In the genomic region with DNA sequence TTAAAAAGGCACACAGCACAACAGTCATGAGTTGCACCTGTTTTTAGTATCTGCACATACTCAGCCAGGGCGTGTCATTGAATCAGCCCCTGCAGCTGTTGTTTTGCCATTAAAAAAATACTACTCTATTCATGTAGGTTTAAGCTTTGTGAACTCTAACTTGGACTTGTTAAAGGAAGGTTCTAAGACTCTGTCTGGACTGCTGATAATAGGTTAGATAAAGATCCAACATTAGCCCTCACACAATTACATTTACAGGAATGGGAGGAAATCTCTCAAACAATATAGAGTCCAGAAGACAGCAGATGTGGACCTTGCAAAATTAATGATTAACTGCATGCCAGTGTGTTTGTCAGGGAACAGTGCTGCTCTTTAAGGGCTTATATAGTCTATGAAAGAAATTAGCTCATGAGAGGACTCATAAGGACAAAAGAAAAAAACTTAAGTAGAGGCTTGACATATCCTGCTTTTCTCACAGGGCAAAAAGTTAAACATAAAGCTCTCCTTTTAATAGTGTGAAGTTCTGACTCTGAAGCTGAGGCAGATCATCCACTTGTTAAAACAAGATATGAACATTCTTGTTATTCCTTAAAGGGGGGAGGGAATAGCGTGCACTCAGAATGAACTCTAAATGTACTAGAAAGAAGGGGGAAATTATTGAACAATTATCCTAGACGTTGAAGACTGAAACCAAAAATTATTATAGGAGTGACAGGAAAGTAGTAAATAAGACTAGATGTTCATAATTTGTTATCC, we compare ENCODE assay signal across 18 cellular contexts.
DNase-seq lines count a peak whose midpoint lies in the region; ATAC-seq, FAIRE-seq and TF ChIP-seq lines count a peak whose summit lies in the region.
"Had no signal": no experiment of that assay in that cellular context is flagged by ENCODE, and none has a peak within 500 bp of the region (broad histone marks: within the 10 kb centered on the region; RNA-seq: fewer than 3 reads in every experiment).

No MANE protein-coding gene starts in this region.

- H3K4me3 ChIP-seq in SK-N-SH (ENCODE audit: low read depth in 2 of 2, low read length in 1 of 2) (no peak overlapping the region), cardiac fibroblast (replicated peaks in 1 of 2; ENCODE audit: low read depth in 2 of 2, low read length in 2 of 2) (no peak overlapping the region), HepG2 (replicated peaks in 1 of 3; ENCODE audit: insufficient read depth in 1 of 3, low read depth in 2 of 3, low read length in 3 of 3) (peak overlapping the region in 2 of 3 experiments; percentile 2 to 26; a peak in 3 of 6 replicates), small intestine (ENCODE audit: low read depth in 1 of 2, low read length in 2 of 2) (no peak overlapping the region), adrenal gland (no peak overlapping the region)
- H3K4me3 ChIP-seq: sigmoid colon had no signal

- DNase-seq in SK-N-SH (no peak), cardiac fibroblast (ENCODE audit: low read depth in 2 of 2) (peak; percentile 10 to 55), HepG2 (ENCODE audit: low spot score) (peak; percentile 89), small intestine (peak; percentile 88), adrenal gland (no peak)
- DNase-seq in stimulated activated CD8-positive, alpha-beta memory T cell treated with anti-CD3 and anti-CD28 coated beads, Interleukin-4, amount 100 ng/mL, for 48 hours: no peak
- DNase-seq: activated CD4-positive, alpha-beta T cell treated with anti-CD3 and anti-CD28 coated beads, Interleukin-2, amount 50 U/mL, for 4 hours; activated naive CD4-positive, alpha-beta T cell treated with anti-CD3 and anti-CD28 coated beads, Interleukin-2, amount 50 U/mL, for 16 hours; DND-41; HCEC 1CT; midbrain; NCI-H1436; sigmoid colon; trophoblast cell had no signal

- H3K9me2 ChIP-seq in SK-N-SH: no peaks in the 10 kb centered on the region

- H3F3A ChIP-seq in SK-N-SH (replicated peaks; ENCODE audit: insufficient read depth): no peaks in the 10 kb centered on the region

- no TSS peak for BruUV-seq in HepG2 (replicated peaks; lab: Mats Ljungman, UMichigan)

- H3K4me2 ChIP-seq in SK-N-SH (no peak overlapping the region), HepG2 (ENCODE audit: low read depth, low read length) (peak overlapping the region; percentile 65)

- intact Hi-C loops in HepG2 (cut with micrococcal nuclease; ENCODE audit: unreplicated experiment) (no loop called here), adrenal gland (cut with DNase I) (no loop called here)

- H2AFZ ChIP-seq in SK-N-SH (ENCODE audit: low read depth): no peak overlapping the region
- no peak overlapping the region for H2AFZ ChIP-seq in HepG2 (ENCODE audit: low read length)

- no peaks in the 10 kb centered on the region for H3K9me3 ChIP-seq in SK-N-SH
- H3K9me3 ChIP-seq in HepG2 (ENCODE audit: low read length): no peaks in the 10 kb centered on the region
- H3K9me3 ChIP-seq in small intestine (ENCODE audit: control insufficient read depth, low read depth): no peaks in the 10 kb centered on the region
- H3K9me3 ChIP-seq in adrenal gland (replicated peaks in 1 of 3): no peaks in the 10 kb centered on the region
- H3K9me3 ChIP-seq: sigmoid colon had no signal

- no peak for TF ChIP-seq POLR2A in HepG2 (IDR thresholded peaks at IDR 0.05; ENCODE audit: insufficient read depth in 1 of 2, low read depth in 2 of 2, low read length in 2 of 2)
- TF ChIP-seq POLR2A in adrenal gland (IDR thresholded peaks at IDR 0.05): no peak

- H3K79me2 ChIP-seq in SK-N-SH (ENCODE audit: insufficient read depth): no peaks in the 10 kb centered on the region
- no peaks in the 10 kb centered on the region for H3K79me2 ChIP-seq in HepG2 (ENCODE audit: insufficient read depth, low read length)

- TF ChIP-seq RAD21 in SK-N-SH (IDR thresholded peaks at IDR 0.05; ENCODE audit: low read length) (no peak), HepG2 (CRISPR knock-in tag; IDR thresholded peaks at IDR 0.05) (no peak)

- H3K36me3 ChIP-seq in SK-N-SH (replicated peaks in 1 of 2; ENCODE audit: control insufficient read depth in 1 of 2, insufficient read depth in 2 of 2, low read length in 1 of 2) (no peaks in the 10 kb centered on the region), HepG2 (replicated peaks in 1 of 2; ENCODE audit: control insufficient read depth in 1 of 2, insufficient read depth in 2 of 2, low read length in 2 of 2) (no peaks in the 10 kb centered on the region), small intestine (ENCODE audit: control insufficient read depth in 2 of 2, insufficient read depth in 2 of 2, low read length in 2 of 2) (no peaks in the 10 kb centered on the region), adrenal gland (replicated peaks in 1 of 2) (no peaks in the 10 kb centered on the region)
- H3K36me3 ChIP-seq: sigmoid colon had no signal

- H3K27ac ChIP-seq in SK-N-SH (ENCODE audit: low read depth in 2 of 2, low read length in 1 of 2) (peak overlapping the region in 1 of 2 experiments; percentile 87; a peak in 2 of 4 replicates), HepG2 (ENCODE audit: extremely low read length, insufficient read depth, low read length) (no peak overlapping the region), small intestine (ENCODE audit: low read depth in 1 of 2, low read length in 1 of 2) (no peak overlapping the region), adrenal gland (no peak overlapping the region)

- TF ChIP-seq CTCF in SK-N-SH (IDR thresholded peaks at IDR 0.05) (no peak), cardiac fibroblast (IDR thresholded peaks at IDR 0.05; ENCODE audit: low read depth, low read length) (no peak), HepG2 (CRISPR knock-in tag; IDR thresholded peaks at IDR 0.05) (no peak), adrenal gland (IDR thresholded peaks at IDR 0.05) (no peak)

- POLR2A ChIA-PET in SK-N-SH (lab: Yijun Ruan, JAX) (no interaction called here), HepG2 (lab: Yijun Ruan, JAX) (interaction anchor here (1.2 kb wide), 1 partner anchor 617 kb away, joined by 4 read pairs; a partner anchor contains a TSS)

- ATAC-seq in SK-N-SH treated with all-trans-retinoic acid at 6 μM for 48 hours (peak; percentile 37; the same call in 1 of the 3 replicates), HepG2 (peak; percentile 99), GM19328 (IDR thresholded peaks at IDR 0.05; ENCODE audit: unreplicated experiment) (no peak)

- 82% methylated on average over 3 of the region's 3 CpGs for WGBS in SK-N-SH (ENCODE audit: low lambda C conversion rate)
- WGBS in HepG2 (ENCODE audit: low lambda C conversion rate): 1% methylated on average over 3 of the region's 3 CpGs
- 13 to 44% (median 31%) methylated on average over 3 of the region's 3 CpGs for WGBS in small intestine, 3 donors
- 58 to 74% (median 61%) methylated on average over 3 of the region's 3 CpGs for WGBS in adrenal gland, 4 donors

- H4K20me1 ChIP-seq in SK-N-SH (ENCODE audit: insufficient read depth) (no peaks in the 10 kb centered on the region), HepG2 (ENCODE audit: insufficient read depth, low read length) (no peaks in the 10 kb centered on the region)

- H3K9ac ChIP-seq in SK-N-SH: no peak overlapping the region
- H3K9ac ChIP-seq in HepG2 (ENCODE audit: insufficient read depth, low read depth, low read length): no peak overlapping the region

- CTCF ChIA-PET in SK-N-SH (lab: Yijun Ruan, JAX): interaction anchor here (0.6 kb wide), 2 partner anchors 10 to 46 kb away, joined by 3 to 4 read pairs; no protein-coding TSS in a partner anchor
- CTCF ChIA-PET in HepG2 (lab: Yijun Ruan, JAX; ENCODE audit: low intra/inter-chr PET ratio, low total read pairs): no interaction called here

- peak in 1 of 2 experiments; percentile 49; a peak in 1 of 4 replicates for TF ChIP-seq EP300 in SK-N-SH (IDR thresholded peaks at IDR 0.05; ENCODE audit: borderline replicate concordance in 1 of 2, low read depth in 1 of 2, low read length in 1 of 2)
- TF ChIP-seq EP300 in HepG2 (IDR thresholded peaks at IDR 0.05; ENCODE audit: low read depth in 2 of 2, low read length in 2 of 2): peak in 1 of 2 experiments; percentile 33; a peak in 1 of 4 replicates
- TF ChIP-seq EP300 in HepG2 (CRISPR knock-in tag; IDR thresholded peaks at IDR 0.05; ENCODE audit: borderline replicate concordance): no peak

- H3K4me1 ChIP-seq in SK-N-SH (ENCODE audit: control insufficient read depth in 1 of 2, insufficient read depth in 2 of 2, low read depth in 1 of 2, low read length in 1 of 2) (peaks cover 0 to 32% of the 10 kb centered on the region in 2 experiments; a peak in 2 of 4 replicates), HepG2 (ENCODE audit: insufficient read depth, low read length) (peaks cover 29% of the 10 kb centered on the region), small intestine (ENCODE audit: control insufficient read depth in 2 of 2, insufficient read depth in 1 of 2, low read depth in 1 of 2, low read length in 1 of 2) (peaks cover 0 to 6% of the 10 kb centered on the region in 2 donors), adrenal gland (replicated peaks in 1 of 2) (no peaks in the 10 kb centered on the region)

- in situ Hi-C loops in HepG2 (cut with HindIII; ENCODE audit: extremely low pct_ligation_motif_present, low pct_unique_long_range_greater_than_20kb): no loop called here

- FAIRE-seq in HepG2 (lab: Jason Lieb, UNC): peak; percentile 78
- no peak for FAIRE-seq in small intestine (lab: Jason Lieb, UNC)
- FAIRE-seq: frontal cortex, GM12892 had no signal

- H3K27me3 ChIP-seq in SK-N-SH (ENCODE audit: insufficient read depth): no peaks in the 10 kb centered on the region
- 0 out of 5 replicates have a peak, but pooled peaks cover 0 to 4% of the 10 kb centered on the region in 2 experiments for H3K27me3 ChIP-seq in HepG2 (ENCODE audit: control insufficient read depth in 1 of 2, insufficient read depth in 2 of 2, low read length in 2 of 2)
- no peaks in the 10 kb centered on the region for H3K27me3 ChIP-seq in small intestine (ENCODE audit: control insufficient read depth in 2 of 2, insufficient read depth in 2 of 2, low read length in 2 of 2)
- H3K27me3 ChIP-seq in adrenal gland: no peaks in the 10 kb centered on the region
- H3K27me3 ChIP-seq: sigmoid colon had no signal

TF ChIP-seq in SK-N-SH treated with all-trans-retinoic acid at 6 μM for 48 hours, 23 proteins besides CTCF, POLR2A, EP300 and RAD21 (continues in another document):
- TF ChIP-seq ZNF70 (CRISPR knock-in tag; IDR thresholded peaks at IDR 0.05) (no peak), ZC3H10 (CRISPR knock-in tag; IDR thresholded peaks at IDR 0.05) (no peak), ZFP3 (CRISPR knock-in tag; IDR thresholded peaks at IDR 0.05) (no peak)

TF ChIP-seq in SK-N-SH, 30 proteins besides CTCF, POLR2A, EP300 and RAD21:
- no peak for TF ChIP-seq SMC3 (IDR thresholded peaks at IDR 0.05; ENCODE audit: low read depth, low read length)

TF ChIP-seq in HepG2, 621 proteins besides CTCF, POLR2A, EP300 and RAD21 (continues in another document):
- TF ChIP-seq MIER3 (CRISPR knock-in tag; IDR thresholded peaks at IDR 0.05; ENCODE audit: borderline replicate concordance) (no peak), RXRB (CRISPR knock-in tag; IDR thresholded peaks at IDR 0.05; ENCODE audit: borderline replicate concordance) (peak; percentile 19; the same call in 1 of the 2 replicates), SOX5 (CRISPR knock-in tag; IDR thresholded peaks at IDR 0.05; ENCODE audit: borderline replicate concordance) (peak; percentile 92), ZNF335 (CRISPR knock-in tag; IDR thresholded peaks at IDR 0.05) (no peak), RELA (CRISPR knock-in tag; IDR thresholded peaks at IDR 0.05) (no peak), GABPB1 (CRISPR knock-in tag; IDR thresholded peaks at IDR 0.05) (no peak)

Comparison
In these comparisons a context has a peak if more than half of its experiments do, and no peak if none do; other contexts are left out.
1. DNase-seq: peak in cardiac fibroblast (2 of 2), HepG2 (single experiment) and small intestine (single experiment); none in SK-N-SH (single experiment), adrenal gland (0 of 7) and stimulated activated CD8-positive, alpha-beta memory T cell treated with anti-CD3 and anti-CD28 coated beads, Interleukin-4, amount 100 ng/mL, for 48 hours (single experiment).
2. H3K4me3 ChIP-seq: peak in HepG2 (2 of 3); none in SK-N-SH (0 of 2), cardiac fibroblast (0 of 2), small intestine (0 of 2) and adrenal gland (0 of 4).